In the genomic region with DNA sequence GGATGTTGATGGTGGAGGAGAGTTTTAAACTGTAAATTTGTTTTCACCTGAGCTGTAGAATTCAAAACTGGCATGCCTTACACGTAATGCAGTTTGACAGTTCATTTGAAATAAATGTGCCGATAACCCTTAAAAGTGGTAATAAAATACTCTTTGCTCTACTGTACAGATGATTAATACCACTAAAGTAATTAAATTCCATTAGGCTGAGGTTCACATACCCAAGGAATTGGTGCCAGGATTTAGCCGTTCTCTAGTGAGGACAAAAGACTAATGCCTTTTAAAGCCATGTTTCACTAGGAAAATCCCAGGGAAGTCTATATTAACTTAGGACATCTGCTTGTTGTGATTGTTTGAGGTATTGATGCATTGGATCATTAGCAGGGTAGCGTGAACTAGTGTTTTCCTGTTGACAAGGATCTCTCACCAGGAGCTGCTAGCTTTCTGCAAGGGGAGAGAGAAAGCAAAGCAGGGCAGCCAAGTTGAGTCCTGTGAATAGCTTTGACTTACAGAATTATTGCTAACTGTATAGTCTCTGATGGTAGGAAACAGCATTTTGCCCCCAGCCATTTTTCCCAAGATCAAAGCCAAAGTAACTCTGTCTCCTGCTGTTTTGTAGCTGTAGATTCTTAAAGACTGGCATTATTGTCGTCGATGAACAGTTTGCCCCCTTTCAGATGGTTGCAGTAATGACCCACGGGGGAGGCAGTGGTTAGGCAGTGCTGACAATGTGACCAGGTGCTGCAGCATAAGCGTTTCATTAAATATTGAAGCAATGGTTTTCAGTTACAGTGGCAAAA, we compare ENCODE assay signal across 15 cellular contexts.
DNase-seq lines count a peak whose midpoint lies in the region; ATAC-seq and TF ChIP-seq lines count a peak whose summit lies in the region.
"Had no signal": no experiment of that assay in that cellular context is flagged by ENCODE, and none has a peak within 500 bp of the region (broad histone marks: within the 10 kb centered on the region; RNA-seq: fewer than 3 reads in every experiment).

No MANE protein-coding gene starts in this region.

- H3K9me3 Mint-ChIP-seq in type B pancreatic cell = no peaks in the 10 kb centered on the region
- H3K9me3 Mint-ChIP-seq: stimulated activated memory B cell treated with anti-CD40 and anti-IgM and Interleukin-4, amounts not matched to agents 10 μg/mL and 1 μg/mL and 100 μg/mL, for 72 hours had no signal

- no peak overlapping the region for H3K27ac ChIP-seq in ascending aorta
- H3K27ac ChIP-seq: BLaER1, parathyroid adenoma had no signal

- no peak overlapping the region for H3K27ac Mint-ChIP-seq in type B pancreatic cell
- H3K27ac Mint-ChIP-seq: stimulated activated memory B cell treated with anti-CD40 and anti-IgM and Interleukin-4, amounts not matched to agents 10 μg/mL and 1 μg/mL and 100 μg/mL, for 72 hours had no signal

- TF ChIP-seq CTCF in ascending aorta (IDR thresholded peaks at IDR 0.05) (no peak), type B pancreatic cell (conservative IDR thresholded peaks at IDR 0.05) (no peak)

- H3K36me3 ChIP-seq in ascending aorta = no peaks in the 10 kb centered on the region
- H3K36me3 ChIP-seq: BLaER1 had no signal

- H3K4me3 ChIP-seq in ascending aorta = no peak overlapping the region
- H3K4me3 ChIP-seq: BLaER1 had no signal

- H3K4me3 Mint-ChIP-seq in type B pancreatic cell = no peak overlapping the region
- H3K4me3 Mint-ChIP-seq: stimulated activated memory B cell treated with anti-CD40 and anti-IgM and Interleukin-4, amounts not matched to agents 10 μg/mL and 1 μg/mL and 100 μg/mL, for 72 hours had no signal

- peak; percentile 60 for DNase-seq in DMS79 (lab: John Stamatoyannopoulos, UW)
- peak; percentile 77 for DNase-seq in NCI-H128 (lab: John Stamatoyannopoulos, UW; ENCODE audit: unreplicated experiment)
- peak; percentile 88 for DNase-seq in NCI-H82 (lab: John Stamatoyannopoulos, UW)
- DNase-seq in foreskin melanocyte = peak; percentile 24
- no peak for DNase-seq in ascending aorta (ENCODE audit: low spot score in 2 of 2)
- no peak for DNase-seq in type B pancreatic cell (ENCODE audit: extremely low spot score, unreplicated experiment)
- DNase-seq in cerebellar cortex (ENCODE audit: low spot score) = no peak
- DNase-seq: aorta; NCI-H226; Right ventricle myocardium superior; stimulated activated CD4-positive, alpha-beta T cell treated with anti-CD3 and anti-CD28 coated beads, Interleukin-2, amount 100 ng/mL, for 24 hours had no signal

- H3K36me3 Mint-ChIP-seq in type B pancreatic cell = no peaks in the 10 kb centered on the region
- H3K36me3 Mint-ChIP-seq: stimulated activated memory B cell treated with anti-CD40 and anti-IgM and Interleukin-4, amounts not matched to agents 10 μg/mL and 1 μg/mL and 100 μg/mL, for 72 hours had no signal

- H3K27me3 Mint-ChIP-seq in type B pancreatic cell = no peaks in the 10 kb centered on the region
- H3K27me3 Mint-ChIP-seq: stimulated activated memory B cell treated with anti-CD40 and anti-IgM and Interleukin-4, amounts not matched to agents 10 μg/mL and 1 μg/mL and 100 μg/mL, for 72 hours had no signal

- intact Hi-C loops in ascending aorta (cut with DNase I) = no loop called here

- H3K9me3 ChIP-seq in ascending aorta = no peaks in the 10 kb centered on the region
- H3K9me3 ChIP-seq: BLaER1 had no signal

- H3K27me3 ChIP-seq in ascending aorta = no peaks in the 10 kb centered on the region
- H3K27me3 ChIP-seq: BLaER1 had no signal

- peaks cover 19% of the 10 kb centered on the region for H3K4me1 Mint-ChIP-seq in type B pancreatic cell (ENCODE audit: unreplicated experiment)
- H3K4me1 Mint-ChIP-seq: stimulated activated memory B cell treated with anti-CD40 and anti-IgM and Interleukin-4, amounts not matched to agents 10 μg/mL and 1 μg/mL and 100 μg/mL, for 72 hours had no signal

- H3K4me1 ChIP-seq in ascending aorta = no peaks in the 10 kb centered on the region
- H3K4me1 ChIP-seq: BLaER1, parathyroid adenoma had no signal

- no peak for ATAC-seq in HG02852 (IDR thresholded peaks at IDR 0.05; ENCODE audit: unreplicated experiment)
- ATAC-seq: stimulated activated memory B cell treated with anti-CD40 and anti-IgM and Interleukin-4, amounts not matched to agents 10 μg/mL and 1 μg/mL and 100 μg/mL, for 72 hours had no signal

Comparison
In these comparisons a context has a peak if more than half of its experiments do, and no peak if none do; other contexts are left out.
1. DNase-seq: peak in DMS79 (single experiment), NCI-H128 (single experiment), NCI-H82 (single experiment) and foreskin melanocyte (single experiment); none in ascending aorta (0 of 2), type B pancreatic cell (single experiment) and cerebellar cortex (single experiment).